18 cellular contexts compared by ENCODE assay signal in genomic region chr9:110573305-110573704, GRCh38. TPM values are rescaled to one million over a fixed set of nuclear protein-coding genes. Genes with fewer than 3 reads are reported as not detected.
A peak's percentile ranks its signal among the peaks of the same experiment; 100 is the strongest.
DNase-seq lines count a peak whose midpoint lies in the region; ATAC-seq, FAIRE-seq and TF ChIP-seq lines count a peak whose summit lies in the region.
"Had no signal": no experiment of that assay in that cellular context is flagged by ENCODE, and none has a peak within 500 bp of the region (broad histone marks: within the 10 kb centered on the region; RNA-seq: fewer than 3 reads in every experiment).

No MANE protein-coding gene starts in this region.

- CTCF ChIA-PET in IMR-90 (lab: Yijun Ruan, JAX) = no interaction called here
- CTCF ChIA-PET in activated CD4-positive, alpha-beta memory T cell treated with anti-CD3 and anti-CD28 coated beads for 36 hours (lab: Charles Lee) = no interaction called here

- peaks cover 4% of the 10 kb centered on the region; the same call in 1 of the 2 replicates for H3K4me1 ChIP-seq in GM23338 (ENCODE audit: insufficient read depth)
- peaks cover 20% of the 10 kb centered on the region for H3K4me1 ChIP-seq in IMR-90 (ENCODE audit: control insufficient read depth, insufficient read depth, low read length)
- H3K4me1 ChIP-seq in astrocyte (ENCODE audit: insufficient read depth, low read length) = peaks cover under 1% of the 10 kb centered on the region

- ATAC-seq in GM23338 = no peak
- ATAC-seq in IMR-90 (ENCODE audit: low read depth) = no peak
- ATAC-seq: CD8-positive, alpha-beta T cell; GM12878; HepG2 had no signal

- no peak overlapping the region for H3K4me2 ChIP-seq in GM23338
- no peak overlapping the region for H3K4me2 ChIP-seq in IMR-90 (ENCODE audit: low read depth, low read length)
- H3K4me2 ChIP-seq in astrocyte (ENCODE audit: low read length) = peak overlapping the region; percentile 42

- H3K27ac Mint-ChIP-seq in GM23338 = no peak overlapping the region
- no peak overlapping the region for H3K27ac Mint-ChIP-seq in astrocyte (ENCODE audit: unreplicated experiment)
- peak overlapping the region; percentile 70 for H3K27ac Mint-ChIP-seq in mesothelial cell of epicardium
- H3K27ac Mint-ChIP-seq in activated CD4-positive, alpha-beta memory T cell treated with anti-CD3 and anti-CD28 coated beads for 36 hours = no peak overlapping the region
- H3K27ac Mint-ChIP-seq: CD14-positive monocyte; CD8-positive, alpha-beta T cell had no signal

- H2BK20ac ChIP-seq in IMR-90 (ENCODE audit: low read depth, low read length) = peak overlapping the region; percentile 27; the same call in 1 of the 2 replicates

- H3K36me3 Mint-ChIP-seq in GM23338 (ENCODE audit: low read depth) = no peaks in the 10 kb centered on the region
- H3K36me3 Mint-ChIP-seq in astrocyte (ENCODE audit: low read depth, unreplicated experiment) = no peaks in the 10 kb centered on the region
- H3K36me3 Mint-ChIP-seq in mesothelial cell of epicardium = peaks cover 1% of the 10 kb centered on the region
- H3K36me3 Mint-ChIP-seq in activated CD4-positive, alpha-beta memory T cell treated with anti-CD3 and anti-CD28 coated beads for 36 hours = no peaks in the 10 kb centered on the region
- H3K36me3 Mint-ChIP-seq: CD14-positive monocyte; CD8-positive, alpha-beta T cell had no signal

- no peak overlapping the region for H3K56ac ChIP-seq in IMR-90 (ENCODE audit: extremely low read depth, insufficient read depth, low read length)

- H3K27me3 ChIP-seq in GM23338 (ENCODE audit: insufficient read depth) = peaks cover 16% of the 10 kb centered on the region
- no peaks in the 10 kb centered on the region for H3K27me3 ChIP-seq in IMR-90 (ENCODE audit: control insufficient read depth, insufficient read depth, low read length)
- no peaks in the 10 kb centered on the region for H3K27me3 ChIP-seq in astrocyte (ENCODE audit: insufficient read depth, low read length)

- no peak for TF ChIP-seq RAD21 in IMR-90 (IDR thresholded peaks at IDR 0.05; ENCODE audit: low read length)

- H3K4me3 ChIP-seq in GM23338 (no peak overlapping the region), IMR-90 (ENCODE audit: insufficient read depth, low read depth, low read length) (no peak overlapping the region), astrocyte (ENCODE audit: insufficient read depth, low read depth, low read length) (no peak overlapping the region)
- H3K4me3 ChIP-seq: GM12878, GM23248 had no signal

- no peak for TF ChIP-seq CTCF in GM23338 (conservative IDR thresholded peaks at IDR 0.05; ENCODE audit: low read depth in 2 of 2)
- TF ChIP-seq CTCF in IMR-90 (conservative IDR thresholded peaks at IDR 0.05; ENCODE audit: low read depth, low read length) = no peak
- no peak for TF ChIP-seq CTCF in astrocyte (IDR thresholded peaks at IDR 0.05; ENCODE audit: insufficient read depth, low read depth, low read length)
- TF ChIP-seq CTCF in mesothelial cell of epicardium (IDR thresholded peaks at IDR 0.05; ENCODE audit: unreplicated experiment) = no peak

- H4K91ac ChIP-seq in IMR-90 (ENCODE audit: insufficient read depth, low read depth, low read length) = peak overlapping the region; percentile 22; the same call in 1 of the 2 replicates

- WGBS in IMR-90 (ENCODE audit: extremely low coverage in 2 of 2, insufficient read length in 1 of 2), 2 experiments = 100% methylated on average over 2 of the region's 6 CpGs; no CpG with 5 or more reads in 1 of the 2 experiments

- in situ Hi-C loops in IMR-90 (cut with MboI; ENCODE audit: low sequenced_read_pairs) = no loop called here

- no peak overlapping the region; the same call in none of the 2 replicates for H4K5ac ChIP-seq in IMR-90 (ENCODE audit: low read depth, low read length)

- DNase-seq in GM23338 (ENCODE audit: low spot score) (no peak), IMR-90 (no peak), astrocyte (ENCODE audit: low read depth) (no peak), mesothelial cell of epicardium (ENCODE audit: low spot score in 2 of 2, unreplicated experiment in 2 of 2) (no peak), NCI-H2196 (lab: John Stamatoyannopoulos, UW; ENCODE audit: unreplicated experiment) (no peak), DMS153 treated with DMSO at 0.1 percent for 48 hours (lab: John Stamatoyannopoulos, UW; ENCODE audit: unreplicated experiment) (no peak)
- no peak for DNase-seq in activated CD4-positive, alpha-beta memory T cell treated with anti-CD3 and anti-CD28 coated beads for 36 hours
- DNase-seq: CD8-positive, alpha-beta T cell; COR-L47; DMS153; GM23248; H7 had no signal

- no peak overlapping the region for H3K14ac ChIP-seq in IMR-90 (replicated peaks; ENCODE audit: low read depth, low read length)

- dilution Hi-C loops in IMR-90 (cut with HindIII; ENCODE audit: low sequenced_read_pairs, unreplicated experiment) = no loop called here

- no TSS peak for BruUV-seq in IMR-90 (replicated peaks; lab: Mats Ljungman, UMichigan)

- H3K27ac ChIP-seq in GM23338 (ENCODE audit: low read depth) (no peak overlapping the region), IMR-90 (ENCODE audit: insufficient read depth, low read length) (no peak overlapping the region), astrocyte (ENCODE audit: low read depth, low read length) (no peak overlapping the region)
- H3K27ac ChIP-seq: GM23248 had no signal

- H2AFZ ChIP-seq in GM23338 (0 out of 2 replicates have a peak overlapping the region, but pooled peaks have one; percentile 13), IMR-90 (replicated peaks; ENCODE audit: low read length, poor library complexity) (no peak overlapping the region), astrocyte (ENCODE audit: low read depth, low read length) (no peak overlapping the region)
- H2AFZ ChIP-seq: GM23248 had no signal

- peak overlapping the region; percentile 61; the same call in 1 of the 2 replicates for H2AK5ac ChIP-seq in IMR-90 (ENCODE audit: low read depth, low read length)

- H4K20me1 ChIP-seq in GM23338 (replicated peaks; ENCODE audit: insufficient read depth) = no peaks in the 10 kb centered on the region
- no peaks in the 10 kb centered on the region for H4K20me1 ChIP-seq in IMR-90 (ENCODE audit: insufficient read depth, low read length)
- no peaks in the 10 kb centered on the region for H4K20me1 ChIP-seq in astrocyte (ENCODE audit: insufficient read depth, low read length)

- TF ChIP-seq POLR2A in IMR-90 (IDR thresholded peaks at IDR 0.05; ENCODE audit: low read depth, low read length) = no peak

- intact Hi-C loops in IMR-90 (cut with micrococcal nuclease) = loop anchor here (10.0 kb wide), 1 partner anchor 319 kb away; the partner anchor contains the start of gene TXN
- intact Hi-C loops in activated CD4-positive, alpha-beta memory T cell treated with anti-CD3 and anti-CD28 coated beads for 36 hours (cut with micrococcal nuclease) = no loop called here

- no peak for FAIRE-seq in astrocyte (lab: Jason Lieb, UNC)
- FAIRE-seq: D721Med, GM12878, GM18507, HepG2, HTR-8/SVneo had no signal

- H2AK9ac ChIP-seq in IMR-90 (replicated peaks; ENCODE audit: low read depth, low read length, poor library complexity) = no peak overlapping the region

- no peak overlapping the region for H4K8ac ChIP-seq in IMR-90 (ENCODE audit: low read depth in 2 of 2, low read length in 2 of 2)

- H2BK15ac ChIP-seq in IMR-90 (ENCODE audit: low read depth, low read length) = 0 out of 3 replicates have a peak overlapping the region, but pooled peaks have one; percentile 9

- H3K36me3 ChIP-seq in GM23338 (ENCODE audit: insufficient read depth) = no peaks in the 10 kb centered on the region
- H3K36me3 ChIP-seq in IMR-90 (ENCODE audit: control insufficient read depth, insufficient read depth, low read length) = peaks cover 3% of the 10 kb centered on the region
- H3K36me3 ChIP-seq in astrocyte (ENCODE audit: insufficient read depth, low read length) = no peaks in the 10 kb centered on the region

- H3K79me2 ChIP-seq in GM23338 (replicated peaks; ENCODE audit: insufficient read depth) (no peaks in the 10 kb centered on the region), astrocyte (ENCODE audit: insufficient read depth, low read length) (no peaks in the 10 kb centered on the region)

- no peak overlapping the region for H3K4me3 Mint-ChIP-seq in GM23338
- H3K4me3 Mint-ChIP-seq in astrocyte (ENCODE audit: unreplicated experiment) = no peak overlapping the region
- peak overlapping the region; percentile 1 for H3K4me3 Mint-ChIP-seq in mesothelial cell of epicardium
- no peak overlapping the region for H3K4me3 Mint-ChIP-seq in activated CD4-positive, alpha-beta memory T cell treated with anti-CD3 and anti-CD28 coated beads for 36 hours
- H3K4me3 Mint-ChIP-seq: CD14-positive monocyte; CD8-positive, alpha-beta T cell had no signal

- POLR2A ChIA-PET in IMR-90 (lab: Charles Lee; ENCODE audit: unreplicated experiment) = no interaction called here
- POLR2A ChIA-PET in activated CD4-positive, alpha-beta memory T cell treated with anti-CD3 and anti-CD28 coated beads for 36 hours (lab: Charles Lee) = no interaction called here

- H2BK120ac ChIP-seq in IMR-90 (ENCODE audit: low read depth, low read length) = no peak overlapping the region

- peak overlapping the region; percentile 33; the same call in 1 of the 2 replicates for H3K18ac ChIP-seq in IMR-90 (ENCODE audit: low read depth, low read length)

- H3K9me3 Mint-ChIP-seq in GM23338 (no peaks in the 10 kb centered on the region), astrocyte (ENCODE audit: unreplicated experiment) (peaks cover 1% of the 10 kb centered on the region), mesothelial cell of epicardium (peaks cover 10% of the 10 kb centered on the region)
- no peaks in the 10 kb centered on the region for H3K9me3 Mint-ChIP-seq in activated CD4-positive, alpha-beta memory T cell treated with anti-CD3 and anti-CD28 coated beads for 36 hours
- H3K9me3 Mint-ChIP-seq: CD8-positive, alpha-beta T cell had no signal

- H3K9me3 ChIP-seq in IMR-90 (ENCODE audit: control insufficient read depth, insufficient read depth, low read length) (no peaks in the 10 kb centered on the region), astrocyte (ENCODE audit: insufficient read depth, low read depth, low read length) (no peaks in the 10 kb centered on the region)

- H3K9ac ChIP-seq in IMR-90 (ENCODE audit: low read depth, low read length) (no peak overlapping the region), astrocyte (ENCODE audit: low read length) (no peak overlapping the region)
- H3K9ac ChIP-seq: GM23248 had no signal

- no peaks in the 10 kb centered on the region for H3K9me2 ChIP-seq in GM23338 (ENCODE audit: insufficient read depth)

- H3F3A ChIP-seq in GM23338 (replicated peaks; ENCODE audit: low read depth) = no peaks in the 10 kb centered on the region

- H3K4me1 Mint-ChIP-seq in GM23338 = peaks cover 7% of the 10 kb centered on the region
- peaks cover 11% of the 10 kb centered on the region for H3K4me1 Mint-ChIP-seq in astrocyte (ENCODE audit: low read depth, unreplicated experiment)
- peaks cover 38% of the 10 kb centered on the region for H3K4me1 Mint-ChIP-seq in mesothelial cell of epicardium
- H3K4me1 Mint-ChIP-seq in activated CD4-positive, alpha-beta memory T cell treated with anti-CD3 and anti-CD28 coated beads for 36 hours (ENCODE audit: low read depth) = no peaks in the 10 kb centered on the region
- H3K4me1 Mint-ChIP-seq: CD14-positive monocyte had no signal

- no peak overlapping the region; the same call in 1 of the 2 replicates for H3K4ac ChIP-seq in IMR-90 (ENCODE audit: low read depth, low read length)

- H2BK5ac ChIP-seq in IMR-90 (ENCODE audit: low read depth, low read length, poor library complexity, severe bottlenecking) = no peak overlapping the region

- no peak overlapping the region for H3K23ac ChIP-seq in IMR-90 (ENCODE audit: low read depth, low read length)

- H3K79me1 ChIP-seq in IMR-90 (ENCODE audit: low read depth in 1 of 2, low read length in 2 of 2) = peaks cover 0 to 3% of the 10 kb centered on the region in 2 experiments; a peak in 1 of 4 replicates

- H3K27me3 Mint-ChIP-seq in GM23338 (ENCODE audit: insufficient read depth, low read depth, poor library complexity) = peaks cover 12% of the 10 kb centered on the region
- H3K27me3 Mint-ChIP-seq in astrocyte (ENCODE audit: low read depth, unreplicated experiment) = peaks cover 6% of the 10 kb centered on the region
- H3K27me3 Mint-ChIP-seq in mesothelial cell of epicardium (ENCODE audit: low read depth) = no peaks in the 10 kb centered on the region
- peaks cover 4% of the 10 kb centered on the region for H3K27me3 Mint-ChIP-seq in activated CD4-positive, alpha-beta memory T cell treated with anti-CD3 and anti-CD28 coated beads for 36 hours

- H3K9me1 ChIP-seq in IMR-90 (ENCODE audit: insufficient read depth, low read length) = no peaks in the 10 kb centered on the region

RNA-seq across cellular contexts. Expression of gene SVEP1, which starts 6.2 kb away (rescaled TPM):
- 0.50 and 0.63 TPM in 2 replicates for total RNA-seq in GM23338 (2014; rRNA removed; shearing (Covaris generic))
- 0.17 and 0.18 TPM in 2 replicates for polyA plus RNA-seq in GM23338 (2016; fragmentation: Nextera tagmentation; extraction: Ambion mirVana)
- 13.1 and 16.7 TPM in 2 replicates for total RNA-seq in IMR-90 (2012; rRNA removed)
- polyA plus RNA-seq in IMR-90 (2012; rRNA removed) = 3.8 and 4.8 TPM in 2 replicates
- polyA plus RNA-seq in IMR-90 (2012; cell fraction: cytosol; rRNA removed) = 2.1 and 2.8 TPM in 2 replicates
- 2.7 and 10.2 TPM in 2 replicates for polyA plus RNA-seq in IMR-90 (2012; cell fraction: nucleus; rRNA removed; ENCODE audit: low replicate concordance)
- total RNA-seq in astrocyte = 1.1 and 1.5 TPM in 2 replicates
- total RNA-seq in mesothelial cell of epicardium = 44.5 to 47.2 TPM (median 45.2 TPM) in 3 replicates
- not detected for total RNA-seq in activated CD4-positive, alpha-beta memory T cell treated with anti-CD3 and anti-CD28 coated beads for 36 hours
- total RNA-seq: CD8-positive, alpha-beta T cell; HepG2 had no signal
- polyA plus RNA-seq: CD14-positive monocyte, HepG2 had no signal
